Comparison of ENCODE assay signal across 1 cellular context in genomic region chr1:109370712-109371270, GRCh38.
TF ChIP-seq lines count a peak whose summit lies in the region.

No MANE protein-coding gene starts in this region.

TF ChIP-seq in K562, 482 proteins besides CTCF, POLR2A, EP300 and RAD21 (continued from another document and continues in another):
- TF ChIP-seq ZHX1 (conservative IDR thresholded peaks at IDR 0.05; ENCODE audit: low read length) (no peak), MAFG (tag; conservative IDR thresholded peaks at IDR 0.05) (no peak), CREBBP (IDR thresholded peaks at IDR 0.05; ENCODE audit: low read depth, low read length) (no peak), ZNF740 (CRISPR knock-in tag; IDR thresholded peaks at IDR 0.05) (no peak), ZNF740 (tag; IDR thresholded peaks at IDR 0.05) (no peak), FOXK1 (CRISPR knock-in tag; IDR thresholded peaks at IDR 0.05; ENCODE audit: borderline replicate concordance) (no peak), HDAC1 (IDR thresholded peaks at IDR 0.05) (0 out of 4 replicates have a peak, but pooled peaks of 1 of the 2 experiments have one; percentile 17), RBM14 (IDR thresholded peaks at IDR 0.05; ENCODE audit: borderline replicate concordance, insufficient read depth, low read depth, low read length) (no peak), SNRNP70 (optimal IDR thresholded peaks at IDR 0.05; ENCODE audit: low read depth, low read length) (no peak), HDAC6 (IDR thresholded peaks at IDR 0.05; ENCODE audit: low read depth, low read length) (no peak), DDX20 (tag; IDR thresholded peaks at IDR 0.05; ENCODE audit: low read depth) (no peak), ESRRA (IDR thresholded peaks at IDR 0.05; ENCODE audit: borderline replicate concordance, low read depth) (peak; percentile 61; the same call in 1 of the 2 replicates), TCF7 (IDR thresholded peaks at IDR 0.05; ENCODE audit: borderline replicate concordance) (no peak), U2AF1 (optimal IDR thresholded peaks at IDR 0.05; ENCODE audit: low read depth, low read length) (no peak), CUX1 (CRISPR knock-in tag; IDR thresholded peaks at IDR 0.05) (0 out of 2 replicates have a peak, but pooled peaks have one; percentile 6), SIN3B (IDR thresholded peaks at IDR 0.05; ENCODE audit: low read depth) (no peak), DACH1 (IDR thresholded peaks at IDR 0.05; ENCODE audit: partially characterized antibody) (no peak), NR2C2 (CRISPR knock-in tag; IDR thresholded peaks at IDR 0.05) (no peak), NR2C2 (tag; IDR thresholded peaks at IDR 0.05) (no peak; the same call in 1 of the 2 replicates), ZBTB43 (CRISPR knock-in tag; IDR thresholded peaks at IDR 0.05) (no peak), ZNF449 (CRISPR knock-in tag; IDR thresholded peaks at IDR 0.05) (no peak), SRF (CRISPR knock-in tag; IDR thresholded peaks at IDR 0.05) (peak in 1 of 2 experiments; percentile 91; a peak in 2 of 4 replicates), PHF20 (IDR thresholded peaks at IDR 0.05; ENCODE audit: partially characterized antibody) (no peak), HCFC1 (IDR thresholded peaks at IDR 0.05; ENCODE audit: low read depth, low read length) (no peak), HOMEZ (CRISPR knock-in tag; IDR thresholded peaks at IDR 0.05) (no peak), TAF15 (IDR thresholded peaks at IDR 0.05; ENCODE audit: low read depth, low read length) (no peak), GTF2E2 (tag; IDR thresholded peaks at IDR 0.05) (peak; percentile 62; the same call in 1 of the 2 replicates), SIRT6 (IDR thresholded peaks at IDR 0.05; ENCODE audit: low read depth, low read length) (no peak), TSC22D4 (tag; IDR thresholded peaks at IDR 0.05) (no peak), BRF1 (IDR thresholded peaks at IDR 0.05; ENCODE audit: borderline replicate concordance, extremely low read depth, insufficient read length) (no peak), TAF9B (IDR thresholded peaks at IDR 0.05; ENCODE audit: partially characterized antibody) (no peak), NCOA2 (IDR thresholded peaks at IDR 0.05; ENCODE audit: partially characterized antibody in 2 of 2) (no peak), NBN (IDR thresholded peaks at IDR 0.05; ENCODE audit: low read depth) (no peak), ZC3H4 (CRISPR knock-in tag; IDR thresholded peaks at IDR 0.05; ENCODE audit: borderline replicate concordance) (no peak), ZNF583 (CRISPR knock-in tag; IDR thresholded peaks at IDR 0.05) (no peak), TCF3 (CRISPR knock-in tag; IDR thresholded peaks at IDR 0.05) (peak; percentile 46), ID3 (CRISPR knock-in tag; IDR thresholded peaks at IDR 0.05) (no peak), ID3 (tag; IDR thresholded peaks at IDR 0.05) (no peak; the same call in 1 of the 2 replicates), HDGF (IDR thresholded peaks at IDR 0.05) (no peak), ZNF551 (CRISPR knock-in tag; IDR thresholded peaks at IDR 0.05) (no peak), KLF13 (tag; IDR thresholded peaks at IDR 0.05; ENCODE audit: borderline replicate concordance, low read depth) (no peak), UBTF (IDR thresholded peaks at IDR 0.05; ENCODE audit: borderline replicate concordance in 1 of 2, low read depth in 2 of 2, low read length in 2 of 2) (no peak), STAT6 (CRISPR knock-in tag; IDR thresholded peaks at IDR 0.05) (no peak), BRCA1 (IDR thresholded peaks at IDR 0.05) (no peak), BRCA1 (CRISPR knock-in tag; IDR thresholded peaks at IDR 0.05) (no peak), ZNF668 (CRISPR knock-in tag; IDR thresholded peaks at IDR 0.05) (no peak), CREM (IDR thresholded peaks at IDR 0.05; ENCODE audit: low read depth) (no peak), SETDB1 (IDR thresholded peaks at IDR 0.05; ENCODE audit: low read length) (no peak), PCBP2 (IDR thresholded peaks at IDR 0.05; ENCODE audit: low read depth, low read length, poor library complexity, severe bottlenecking) (no peak), STAG1 (CRISPR knock-in tag; IDR thresholded peaks at IDR 0.05; ENCODE audit: borderline replicate concordance) (no peak), CHD4 (IDR thresholded peaks at IDR 0.05; ENCODE audit: insufficient read depth, insufficient replicate concordance, low read depth, low read length, poor library complexity, severe bottlenecking) (no peak), GATAD2A (IDR thresholded peaks at IDR 0.05) (no peak)
